In the genomic region with DNA sequence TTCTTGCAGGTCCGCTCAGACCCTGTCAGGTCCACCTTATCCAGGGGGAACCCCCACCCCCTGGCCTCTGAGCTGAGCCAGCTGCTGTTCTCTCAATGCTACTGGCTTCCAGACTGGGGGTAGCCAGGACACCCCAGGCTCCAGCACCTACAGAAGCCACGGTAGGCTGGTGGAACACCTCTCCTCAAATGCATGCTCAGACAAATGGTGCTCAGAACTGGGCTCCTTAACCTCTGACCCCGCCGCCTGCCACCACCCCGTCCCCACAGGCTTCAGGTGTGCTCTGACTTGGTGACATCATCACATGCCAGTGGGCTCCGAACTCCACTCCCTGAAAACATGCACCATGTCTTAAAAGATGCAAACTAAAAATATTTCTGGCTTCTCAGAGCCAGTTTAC, we compare ENCODE assay signal across 28 cellular contexts. TPM values are rescaled to one million over a fixed set of nuclear protein-coding genes. Genes with fewer than 3 reads are reported as not detected.
A peak's percentile ranks its signal among the peaks of the same experiment; 100 is the strongest.
DNase-seq lines count a peak whose midpoint lies in the region; ATAC-seq, FAIRE-seq and TF ChIP-seq lines count a peak whose summit lies in the region.
"Had no signal": no experiment of that assay in that cellular context is flagged by ENCODE, and none has a peak within 500 bp of the region (broad histone marks: within the 10 kb centered on the region; RNA-seq: fewer than 3 reads in every experiment).

No MANE protein-coding gene starts in this region.

- H3F3A ChIP-seq in smooth muscle cell (ENCODE audit: low read depth) = peaks cover 30% of the 10 kb centered on the region

- no peaks in the 10 kb centered on the region for H3K9me3 ChIP-seq in RWPE2 (ENCODE audit: severe bottlenecking)
- no peaks in the 10 kb centered on the region for H3K9me3 ChIP-seq in smooth muscle cell (replicated peaks; ENCODE audit: low read depth)
- H3K9me3 ChIP-seq: ascending aorta, heart left ventricle, prostate gland, sigmoid colon, upper lobe of right lung had no signal

- no peak for DNase-seq in activated T-cell treated with anti-CD3 and anti-CD28 coated beads, Interleukin-2, amount 50 U/mL, for 72 hours
- no peak for DNase-seq in activated T-cell treated with anti-CD3 and anti-CD28 coated beads, Interleukin-2, amount 50 U/mL, for 48 hours
- DNase-seq in RWPE2 (ENCODE audit: low spot score) (peak; percentile 44), smooth muscle cell (lab: John Stamatoyannopoulos, UW; ENCODE audit: unreplicated experiment) (no peak), glutamatergic neuron (no peak), frontal cortex (ENCODE audit: low spot score in 2 of 2) (no peak), superior temporal gyrus (ENCODE audit: extremely low spot score) (no peak)
- DNase-seq in activated naive CD8-positive, alpha-beta T cell treated with anti-CD3 and anti-CD28 coated beads, Interleukin-2, amount 50 U/mL, for 24 hours = no peak
- DNase-seq: activated CD4-positive, CD25-positive, alpha-beta regulatory T cell treated with anti-CD3 and anti-CD28 coated beads, Interleukin-2, amount 50 U/mL, for 72 hours; activated effector memory CD4-positive, alpha-beta T cell treated with Interleukin-2 at 50 U/mL for 16 hours; Calu3; central memory CD4-positive, alpha-beta T cell; DND-41; heart left ventricle; KG1; left cardiac atrium; NCI-H1436; NCI-H2107; NCI-H446 treated with DMSO at 0.1 percent for 48 hours; Right ventricle myocardium superior; sigmoid colon; stimulated activated CD4-positive, alpha-beta T cell treated with anti-CD3 and anti-CD28 coated beads, Interleukin-15, amount 100 ng/mL, for 24 hours; SW 1271; upper lobe of right lung had no signal

- H3K27ac ChIP-seq in RWPE2 (ENCODE audit: poor library complexity, severe bottlenecking) = peak overlapping the region; percentile 46
- H3K27ac ChIP-seq in smooth muscle cell (ENCODE audit: low read depth) = peak overlapping the region; percentile 15
- H3K27ac ChIP-seq: ascending aorta, heart left ventricle, prostate gland, sigmoid colon, upper lobe of right lung had no signal

- peaks cover 4 to 21% of the 10 kb centered on the region in 2 donors for H3K36me3 Mint-ChIP-seq in activated T-cell treated with anti-CD3 and anti-CD28 coated beads, Interleukin-2, amount 50 U/mL, for 72 hours (ENCODE audit: insufficient read depth in 2 of 2)
- H3K36me3 Mint-ChIP-seq in activated naive CD8-positive, alpha-beta T cell treated with anti-CD3 and anti-CD28 coated beads, Interleukin-2, amount 50 U/mL, for 24 hours (ENCODE audit: low read depth) = peaks cover 21% of the 10 kb centered on the region
- H3K36me3 Mint-ChIP-seq in glutamatergic neuron (ENCODE audit: unreplicated experiment) = no peaks in the 10 kb centered on the region

- no peak overlapping the region for H2AFZ ChIP-seq in smooth muscle cell (ENCODE audit: low read depth)

- ATAC-seq in activated T-cell treated with anti-CD3 and anti-CD28 coated beads, Interleukin-2, amount 50 U/mL, for 72 hours (replicated peaks in 1 of 2) = no peak
- no peak for ATAC-seq in RWPE2 (ENCODE audit: low read depth)
- ATAC-seq in activated naive CD8-positive, alpha-beta T cell treated with anti-CD3 and anti-CD28 coated beads, Interleukin-2, amount 50 U/mL, for 24 hours = no peak
- ATAC-seq: heart left ventricle, left cardiac atrium, upper lobe of right lung had no signal

- H3K4me3 Mint-ChIP-seq in activated T-cell treated with anti-CD3 and anti-CD28 coated beads, Interleukin-2, amount 50 U/mL, for 72 hours = peak overlapping the region; percentile 31 to 79
- H3K4me3 Mint-ChIP-seq in activated naive CD8-positive, alpha-beta T cell treated with anti-CD3 and anti-CD28 coated beads, Interleukin-2, amount 50 U/mL, for 24 hours = no peak overlapping the region
- H3K4me3 Mint-ChIP-seq in glutamatergic neuron (ENCODE audit: unreplicated experiment) = no peak overlapping the region
- H3K4me3 Mint-ChIP-seq: B cell had no signal

- H3K4me1 Mint-ChIP-seq in activated T-cell treated with anti-CD3 and anti-CD28 coated beads, Interleukin-2, amount 50 U/mL, for 72 hours (ENCODE audit: low read depth) = peaks cover 97% of the 10 kb centered on the region
- H3K4me1 Mint-ChIP-seq in activated naive CD8-positive, alpha-beta T cell treated with anti-CD3 and anti-CD28 coated beads, Interleukin-2, amount 50 U/mL, for 24 hours = peaks cover 91% of the 10 kb centered on the region
- no peaks in the 10 kb centered on the region for H3K4me1 Mint-ChIP-seq in glutamatergic neuron (ENCODE audit: low read depth, unreplicated experiment)
- H3K4me1 Mint-ChIP-seq: B cell had no signal

- peaks cover 25% of the 10 kb centered on the region for H4K20me1 ChIP-seq in smooth muscle cell (ENCODE audit: low read depth)

- H3K4me3 ChIP-seq in RWPE2 (ENCODE audit: severe bottlenecking) (no peak overlapping the region), smooth muscle cell (no peak overlapping the region)
- H3K4me3 ChIP-seq: ascending aorta, heart left ventricle, prostate gland, sigmoid colon, upper lobe of right lung had no signal

- WGBS in smooth muscle cell (ENCODE audit: low lambda C conversion rate) = 82% methylated on average over 6 of the region's 6 CpGs

- no peak for FAIRE-seq in frontal cortex (lab: Jason Lieb, UNC)
- FAIRE-seq: TTC549 had no signal

- H3K27me3 Mint-ChIP-seq in activated T-cell treated with anti-CD3 and anti-CD28 coated beads, Interleukin-2, amount 50 U/mL, for 72 hours (ENCODE audit: low read depth) = no peaks in the 10 kb centered on the region
- H3K27me3 Mint-ChIP-seq in activated naive CD8-positive, alpha-beta T cell treated with anti-CD3 and anti-CD28 coated beads, Interleukin-2, amount 50 U/mL, for 24 hours = peaks cover 2% of the 10 kb centered on the region
- H3K27me3 Mint-ChIP-seq in glutamatergic neuron (ENCODE audit: unreplicated experiment) = peaks cover 2% of the 10 kb centered on the region
- H3K27me3 Mint-ChIP-seq: B cell had no signal

- no peak overlapping the region for H3K9ac ChIP-seq in smooth muscle cell (ENCODE audit: low read depth)

- peaks cover 3% of the 10 kb centered on the region for H3K79me2 ChIP-seq in smooth muscle cell (ENCODE audit: low read depth)

- TF ChIP-seq CTCF in RWPE2 (IDR thresholded peaks at IDR 0.05; ENCODE audit: poor library complexity, severe bottlenecking) = no peak
- no peak for TF ChIP-seq CTCF in smooth muscle cell (IDR thresholded peaks at IDR 0.05; ENCODE audit: borderline replicate concordance, insufficient read depth, poor library complexity, severe bottlenecking)
- no peak for TF ChIP-seq CTCF in glutamatergic neuron (IDR thresholded peaks at IDR 0.05; ENCODE audit: partially characterized antibody, unreplicated experiment)

- H3K4me1 ChIP-seq in RWPE2 (ENCODE audit: insufficient read depth, poor library complexity, severe bottlenecking) = peaks cover 11% of the 10 kb centered on the region
- peaks cover 8% of the 10 kb centered on the region for H3K4me1 ChIP-seq in smooth muscle cell (ENCODE audit: low read depth)
- H3K4me1 ChIP-seq: prostate gland, upper lobe of right lung had no signal

- no peaks in the 10 kb centered on the region for H3K9me3 Mint-ChIP-seq in activated T-cell treated with anti-CD3 and anti-CD28 coated beads, Interleukin-2, amount 50 U/mL, for 72 hours
- H3K9me3 Mint-ChIP-seq in activated naive CD8-positive, alpha-beta T cell treated with anti-CD3 and anti-CD28 coated beads, Interleukin-2, amount 50 U/mL, for 24 hours = no peaks in the 10 kb centered on the region
- H3K9me3 Mint-ChIP-seq in glutamatergic neuron (ENCODE audit: unreplicated experiment) = peaks cover 6% of the 10 kb centered on the region

- H3K4me2 ChIP-seq in smooth muscle cell = no peak overlapping the region

- no peaks in the 10 kb centered on the region for H3K27me3 ChIP-seq in RWPE2 (ENCODE audit: insufficient read depth, poor library complexity, severe bottlenecking)
- no peaks in the 10 kb centered on the region for H3K27me3 ChIP-seq in smooth muscle cell (ENCODE audit: low read depth)
- H3K27me3 ChIP-seq: ascending aorta, sigmoid colon, upper lobe of right lung had no signal

- no peaks in the 10 kb centered on the region for H3K36me3 ChIP-seq in RWPE2 (ENCODE audit: low read depth)
- no peaks in the 10 kb centered on the region for H3K36me3 ChIP-seq in smooth muscle cell (ENCODE audit: low read depth)
- H3K36me3 ChIP-seq: ascending aorta, heart left ventricle, prostate gland, sigmoid colon, upper lobe of right lung had no signal

- peak overlapping the region; percentile 74 for H3K27ac Mint-ChIP-seq in activated T-cell treated with anti-CD3 and anti-CD28 coated beads, Interleukin-2, amount 50 U/mL, for 72 hours
- peak overlapping the region; percentile 85 for H3K27ac Mint-ChIP-seq in activated naive CD8-positive, alpha-beta T cell treated with anti-CD3 and anti-CD28 coated beads, Interleukin-2, amount 50 U/mL, for 24 hours
- no peak overlapping the region for H3K27ac Mint-ChIP-seq in glutamatergic neuron (ENCODE audit: unreplicated experiment)
- H3K27ac Mint-ChIP-seq: B cell had no signal

RNA-seq across cellular contexts. Expression of gene BCL11B, which starts 54.4 kb away (rescaled TPM):
- total RNA-seq in activated T-cell treated with anti-CD3 and anti-CD28 coated beads, Interleukin-2, amount 50 U/mL, for 72 hours = 10 to 100 TPM; 54.4 to 58.0 TPM
- total RNA-seq in smooth muscle cell (3.0 and 3.6 TPM in 2 replicates), glutamatergic neuron (ENCODE audit: unreplicated experiment) (2.6 TPM), frontal cortex (58.3 TPM)
- 0.47 and 0.56 TPM in 2 replicates for polyA plus RNA-seq in smooth muscle cell

Comparison
In these comparisons a context has a peak if more than half of its experiments do, and no peak if none do; other contexts are left out.
1. H3K4me3 Mint-ChIP-seq: peak in activated T-cell treated with anti-CD3 and anti-CD28 coated beads, Interleukin-2, amount 50 U/mL, for 72 hours (2 of 2); none in activated naive CD8-positive, alpha-beta T cell treated with anti-CD3 and anti-CD28 coated beads, Interleukin-2, amount 50 U/mL, for 24 hours (single experiment) and glutamatergic neuron (single experiment).
2. RNA of gene BCL11B, which starts 54.4 kb away (total RNA-seq): 58.3 TPM in frontal cortex (single experiment) and 54.4 to 58.0 TPM in activated T-cell treated with anti-CD3 and anti-CD28 coated beads, Interleukin-2, amount 50 U/mL, for 72 hours; 3.0 to 3.6 TPM in smooth muscle cell and 2.6 TPM in glutamatergic neuron (single experiment); every median in the first group is over 10 times any median in the second.